ENCODE assay signal across 28 cellular contexts in genomic region chr7:157734926-157735640, GRCh38.
"Had no signal": no experiment of that assay in that cellular context is flagged by ENCODE, and none has a peak within 500 bp of the region (broad histone marks: within the 10 kb centered on the region; RNA-seq: fewer than 3 reads in every experiment).

No MANE protein-coding gene starts in this region.

- FAIRE-seq: small intestine, urothelium cell line had no signal

- H3K27me3 ChIP-seq: ovary, right lobe of liver, thyroid gland, tibial nerve, upper lobe of left lung, vagina had no signal

- H3K4me1 Mint-ChIP-seq: stimulated activated effector memory CD8-positive, alpha-beta T cell treated with anti-CD3 and anti-CD28 coated beads, Interleukin-12 subunit alpha, Interleukin-12 subunit beta, amount 100 ng/mL, for 72 hours had no signal

- H3K4me3 ChIP-seq: ovary, psoas muscle, right lobe of liver, sigmoid colon, stomach, thoracic aorta, thyroid gland, tibial nerve, upper lobe of left lung, vagina had no signal

- H3K27ac ChIP-seq: ovary, parathyroid adenoma, psoas muscle, right lobe of liver, sigmoid colon, stomach, thoracic aorta, thyroid gland, tibial nerve, upper lobe of left lung, vagina had no signal

- ATAC-seq: naive thymus-derived CD8-positive, alpha-beta T cell; psoas muscle; right cardiac atrium; stimulated activated effector memory CD8-positive, alpha-beta T cell treated with anti-CD3 and anti-CD28 coated beads, Interleukin-12 subunit alpha, Interleukin-12 subunit beta, amount 100 ng/mL, for 72 hours; stimulated activated naive B cell treated with anti-CD40 and anti-IgM and Interleukin-4, amounts not matched to agents 10 μg/mL and 1 μg/mL and 100 μg/mL, for 72 hours had no signal

- H2AFZ ChIP-seq: parathyroid adenoma had no signal

- DNase-seq: naive thymus-derived CD8-positive, alpha-beta T cell; nephron progenitor cell; occipital lobe; ovary; psoas muscle; sigmoid colon; small intestine; stimulated activated CD4-positive, alpha-beta T cell treated with anti-CD3 and anti-CD28 coated beads, Interleukin-15, amount 100 ng/mL, for 24 hours; stimulated activated CD4-positive, alpha-beta T cell treated with anti-CD3 and anti-CD28 coated beads, Interleukin-2, amount 100 ng/mL, for 24 hours; stimulated activated CD4-positive, alpha-beta T cell treated with anti-CD3 and anti-CD28 coated beads, Interleukin-2, amount 100 ng/mL, for 48 hours; stimulated activated CD4-positive, alpha-beta T cell treated with anti-CD3 and anti-CD28 coated beads, Interleukin-4, amount 100 ng/mL, for 24 hours; stimulated activated naive B cell treated with anti-CD40 and anti-IgM and Interleukin-4, amounts not matched to agents 10 μg/mL and 1 μg/mL and 100 μg/mL, for 72 hours; stimulated activated naive CD4-positive, alpha-beta T cell treated with Interleukin-2 at 50 U/mL for 16 hours; stomach; thyroid gland; trophoblast cell; upper lobe of left lung had no signal

- H3K79me2 ChIP-seq: parathyroid adenoma had no signal

- H3K27ac Mint-ChIP-seq: naive thymus-derived CD8-positive, alpha-beta T cell; nephron progenitor cell; progenitor cell of endocrine pancreas; stimulated activated effector memory CD8-positive, alpha-beta T cell treated with anti-CD3 and anti-CD28 coated beads, Interleukin-12 subunit alpha, Interleukin-12 subunit beta, amount 100 ng/mL, for 72 hours; stimulated activated naive B cell treated with anti-CD40 and anti-IgM and Interleukin-4, amounts not matched to agents 10 μg/mL and 1 μg/mL and 100 μg/mL, for 72 hours; stimulated activated naive CD8-positive, alpha-beta T cell treated with anti-CD3 and anti-CD28 coated beads, Interleukin-15, Interleukin-2, amounts not matched to agents 100 ng/mL and 50 ng/mL, for 24 hours had no signal

- H3K36me3 ChIP-seq: ovary, right lobe of liver, sigmoid colon, stomach, thoracic aorta, thyroid gland, tibial nerve, upper lobe of left lung, vagina had no signal

- H3K9ac ChIP-seq: parathyroid adenoma had no signal

- H3K36me3 Mint-ChIP-seq: naive thymus-derived CD8-positive, alpha-beta T cell; stimulated activated effector memory CD8-positive, alpha-beta T cell treated with anti-CD3 and anti-CD28 coated beads, Interleukin-12 subunit alpha, Interleukin-12 subunit beta, amount 100 ng/mL, for 72 hours; stimulated activated naive B cell treated with anti-CD40 and anti-IgM and Interleukin-4, amounts not matched to agents 10 μg/mL and 1 μg/mL and 100 μg/mL, for 72 hours had no signal

- H3K4me3 Mint-ChIP-seq: naive thymus-derived CD8-positive, alpha-beta T cell; nephron progenitor cell; neural crest cell; stimulated activated effector memory CD8-positive, alpha-beta T cell treated with anti-CD3 and anti-CD28 coated beads, Interleukin-12 subunit alpha, Interleukin-12 subunit beta, amount 100 ng/mL, for 72 hours; stimulated activated naive B cell treated with anti-CD40 and anti-IgM and Interleukin-4, amounts not matched to agents 10 μg/mL and 1 μg/mL and 100 μg/mL, for 72 hours; stimulated activated naive CD8-positive, alpha-beta T cell treated with anti-CD3 and anti-CD28 coated beads, Interleukin-15, Interleukin-2, amounts not matched to agents 100 ng/mL and 50 ng/mL, for 24 hours had no signal

- H3K9me3 Mint-ChIP-seq: naive thymus-derived CD8-positive, alpha-beta T cell; neural crest cell; stimulated activated effector memory CD8-positive, alpha-beta T cell treated with anti-CD3 and anti-CD28 coated beads, Interleukin-12 subunit alpha, Interleukin-12 subunit beta, amount 100 ng/mL, for 72 hours; stimulated activated naive CD8-positive, alpha-beta T cell treated with anti-CD3 and anti-CD28 coated beads, Interleukin-15, Interleukin-2, amounts not matched to agents 100 ng/mL and 50 ng/mL, for 24 hours had no signal

- H3K9me3 ChIP-seq: ovary, psoas muscle, right lobe of liver, sigmoid colon, stomach, thoracic aorta, thyroid gland, tibial nerve, upper lobe of left lung, vagina had no signal

- H3K4me1 ChIP-seq: parathyroid adenoma, psoas muscle, right lobe of liver, sigmoid colon, stomach, thyroid gland, upper lobe of left lung, vagina had no signal
